Comparison of ENCODE assay signal across 1 cellular context in genomic region chrX:151825927-151826471, GRCh38.
TF ChIP-seq lines count a peak whose summit lies in the region.

No MANE protein-coding gene starts in this region.

TF ChIP-seq in IMR-90, 13 proteins besides CTCF, POLR2A, EP300 and RAD21 (continued from another document):
- TF ChIP-seq, protein P1, sequence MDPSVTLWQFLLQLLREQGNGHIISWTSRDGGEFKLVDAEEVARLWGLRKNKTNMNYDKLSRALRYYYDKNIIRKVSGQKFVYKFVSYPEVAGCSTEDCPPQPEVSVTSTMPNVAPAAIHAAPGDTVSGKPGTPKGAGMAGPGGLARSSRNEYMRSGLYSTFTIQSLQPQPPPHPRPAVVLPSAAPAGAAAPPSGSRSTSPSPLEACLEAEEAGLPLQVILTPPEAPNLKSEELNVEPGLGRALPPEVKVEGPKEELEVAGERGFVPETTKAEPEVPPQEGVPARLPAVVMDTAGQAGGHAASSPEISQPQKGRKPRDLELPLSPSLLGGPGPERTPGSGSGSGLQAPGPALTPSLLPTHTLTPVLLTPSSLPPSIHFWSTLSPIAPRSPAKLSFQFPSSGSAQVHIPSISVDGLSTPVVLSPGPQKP (IDR thresholded peaks at IDR 0.05; ENCODE audit: borderline replicate concordance, low read depth, low read length) = no peak
- TF ChIP-seq MAZ (IDR thresholded peaks at IDR 0.05; ENCODE audit: borderline replicate concordance, low read depth, low read length) (no peak), SMC3 (IDR thresholded peaks at IDR 0.05; ENCODE audit: low read depth, low read length) (no peak; the same call in 1 of the 2 replicates), RCOR1 (IDR thresholded peaks at IDR 0.05; ENCODE audit: insufficient replicate concordance, low read length) (no peak), USF2 (IDR thresholded peaks at IDR 0.05; ENCODE audit: low read depth, low read length) (no peak), FOS (IDR thresholded peaks at IDR 0.05; ENCODE audit: low read depth, low read length) (no peak), MXI1 (IDR thresholded peaks at IDR 0.05; ENCODE audit: borderline replicate concordance, low read depth, low read length) (no peak)
TF ChIP-seq in IMR-90: peak in this region for 0.
